21 cellular contexts compared by ENCODE assay signal in genomic region chr7:137976700-137977099, GRCh38. TPM values are rescaled to one million over a fixed set of nuclear protein-coding genes. Genes with fewer than 3 reads are reported as not detected.
A peak's percentile ranks its signal among the peaks of the same experiment; 100 is the strongest.
DNase-seq lines count a peak whose midpoint lies in the region; TF ChIP-seq lines count a peak whose summit lies in the region.
"Had no signal": no experiment of that assay in that cellular context is flagged by ENCODE, and none has a peak within 500 bp of the region (broad histone marks: within the 10 kb centered on the region; RNA-seq: fewer than 3 reads in every experiment).

No MANE protein-coding gene starts in this region.

- H3K4me3 ChIP-seq in dorsolateral prefrontal cortex (no peak overlapping the region), rectal smooth muscle tissue (ENCODE audit: low read length) (no peak overlapping the region), transverse colon (no peak overlapping the region)
- H3K4me3 ChIP-seq: BLaER1, GM12878, mucosa of descending colon, right lobe of liver had no signal

- intact Hi-C loops in dorsolateral prefrontal cortex (cut with DNase I) (no loop called here), transverse colon (cut with DNase I; ENCODE audit: low total_unique reads) (no loop called here)

- TF ChIP-seq CTCF in dorsolateral prefrontal cortex (IDR thresholded peaks at IDR 0.05 in 54 of 56, conservative IDR thresholded peaks at IDR 0.05 in 2 of 56; ENCODE audit: low read depth in 1 of 56, partially characterized antibody in 56 of 56) (no peak), transverse colon (IDR thresholded peaks at IDR 0.05) (no peak)

- H3K27ac ChIP-seq in dorsolateral prefrontal cortex, result peak overlapping the region in 47 of 59 donors; percentile 12 to 96 (median 84)
- peak overlapping the region; percentile 4 for H3K27ac ChIP-seq in rectal smooth muscle tissue (ENCODE audit: low read depth, low read length)
- H3K27ac ChIP-seq in transverse colon, result peak overlapping the region; percentile 77 to 99 (median 89)
- H3K27ac ChIP-seq: BLaER1, right lobe of liver had no signal

- no peak for TF ChIP-seq POLR2A in transverse colon (IDR thresholded peaks at IDR 0.05)

- no peaks in the 10 kb centered on the region for H3K27me3 ChIP-seq in dorsolateral prefrontal cortex
- no peaks in the 10 kb centered on the region for H3K27me3 ChIP-seq in rectal smooth muscle tissue (ENCODE audit: control insufficient read depth, insufficient read depth, low read length)
- no peaks in the 10 kb centered on the region for H3K27me3 ChIP-seq in transverse colon
- H3K27me3 ChIP-seq: BLaER1, right lobe of liver had no signal

- peak; percentile 4 for DNase-seq in NCI-H748 (lab: John Stamatoyannopoulos, UW; ENCODE audit: unreplicated experiment)
- DNase-seq in NCI-H748 treated with DMSO at 0.1 percent for 48 hours (lab: John Stamatoyannopoulos, UW), result no peak
- peak in 1 of 10 donors; percentile 33 for DNase-seq in dorsolateral prefrontal cortex
- no peak for DNase-seq in transverse colon
- DNase-seq in stimulated activated CD4-positive, alpha-beta T cell treated with anti-CD3 and anti-CD28 coated beads, Interleukin-2, amount 100 ng/mL, for 48 hours, result no peak
- DNase-seq in NCI-H1930 (lab: John Stamatoyannopoulos, UW), result no peak
- no peak for DNase-seq in activated CD4-positive, CD25-positive, alpha-beta regulatory T cell (lab: John Stamatoyannopoulos, UW)
- DNase-seq: 8988T; activated CD4-positive, alpha-beta T cell treated with anti-CD3 and anti-CD28 coated beads, Interleukin-2, amount 10 ng/mL, durations not matched to agents 7 days and 5 days; activated CD8-positive, alpha-beta memory T cell treated with anti-CD3 and anti-CD28 coated beads, Interleukin-2, amount 50 U/mL, for 48 hours; activated gamma-delta T cell treated with Interleukin-2 at 50 U/mL for 16 hours; anterior cingulate cortex; cortex of kidney; GDM1; mucosa of descending colon; NCI-H1436 treated with DMSO at 0.1 percent for 48 hours; occipital lobe; right lobe of liver had no signal

- H3K36me3 ChIP-seq in rectal smooth muscle tissue (ENCODE audit: control insufficient read depth, insufficient read depth, low read length) (no peaks in the 10 kb centered on the region), transverse colon (no peaks in the 10 kb centered on the region)
- H3K36me3 ChIP-seq: BLaER1, right lobe of liver had no signal

- no peak for TF ChIP-seq EP300 in transverse colon (IDR thresholded peaks at IDR 0.05; ENCODE audit: low read depth)

- in situ Hi-C loops in transverse colon (cut with MboI; ENCODE audit: low pct_ligation_motif_present in 1 of 4, low pct_unique_long_range_greater_than_20kb in 1 of 4, low sequenced_read_pairs in 3 of 4), result no loop called here

- H3K9ac ChIP-seq in rectal smooth muscle tissue (ENCODE audit: low read length), result no peak overlapping the region
- H3K9ac ChIP-seq: BLaER1 had no signal

- WGBS in transverse colon (ENCODE audit: low coverage in 1 of 2), 2 donors, result 75% methylated on average over 5 of the region's 5 CpGs; no CpG with 5 or more reads in 1 of the 2 donors

- no peaks in the 10 kb centered on the region for H3K9me3 ChIP-seq in transverse colon
- H3K9me3 ChIP-seq: mucosa of descending colon, right lobe of liver had no signal

- H3K4me1 ChIP-seq in rectal smooth muscle tissue (ENCODE audit: control insufficient read depth, insufficient read depth, low read length) (peaks cover 40% of the 10 kb centered on the region), transverse colon (peaks cover 29 to 84% (median 35%) of the 10 kb centered on the region in 4 donors)

RNA-seq across cellular contexts. Expression of gene CREB3L2, which starts 25.2 kb away (rescaled TPM):
- total RNA-seq in dorsolateral prefrontal cortex (10 to 100 TPM in 116 of 120 experiments, 1 to 10 TPM in 4; 9.1 to 47.0 (median 19.1) TPM), transverse colon (10 to 100 TPM; 16.4 to 37.0 (median 19.9) TPM)

Comparison
In these comparisons a context has a peak if more than half of its experiments do, and no peak if none do; other contexts are left out.
1. H3K27ac ChIP-seq: peak in every context shown above with its lines; median percentile 89 in transverse colon; 84 in dorsolateral prefrontal cortex; 4 in rectal smooth muscle tissue.